11 cellular contexts compared by ENCODE assay signal in the genomic region with DNA sequence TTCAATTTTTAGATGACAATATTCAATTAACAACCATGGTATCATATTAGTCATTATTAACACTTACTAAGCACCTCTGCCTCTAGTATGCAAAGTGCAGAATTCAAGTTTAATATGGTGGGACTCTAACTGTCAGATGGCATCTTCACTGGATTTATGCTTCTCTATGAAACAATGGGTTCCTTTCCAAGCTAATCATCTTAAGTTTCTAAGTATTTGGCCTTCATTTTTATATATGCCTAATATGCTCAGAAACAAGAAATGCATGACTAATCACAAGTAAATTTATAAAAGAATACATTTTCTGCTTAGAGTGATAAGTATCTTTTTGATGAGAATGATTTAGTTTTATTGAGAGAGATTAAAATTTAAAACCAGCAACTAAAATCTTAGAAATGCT.
"Had no signal": no experiment of that assay in that cellular context is flagged by ENCODE, and none has a peak within 500 bp of the region (broad histone marks: within the 10 kb centered on the region; RNA-seq: fewer than 3 reads in every experiment).

No MANE protein-coding gene starts in this region.

- H3K9me3 ChIP-seq: ascending aorta, pancreas, thoracic aorta, upper lobe of right lung had no signal

- H3K27me3 Mint-ChIP-seq: activated CD8-positive, alpha-beta memory T cell treated with anti-CD3 and anti-CD28 coated beads, Interleukin-2, amount 10 ng/mL, durations not matched to agents 7 days and 5 days had no signal

- H3K27ac Mint-ChIP-seq: activated CD8-positive, alpha-beta memory T cell treated with anti-CD3 and anti-CD28 coated beads, Interleukin-2, amount 10 ng/mL, durations not matched to agents 7 days and 5 days had no signal

- DNase-seq: activated CD4-positive, alpha-beta T cell treated with anti-CD3 and anti-CD28 coated beads, Interleukin-2, amount 50 U/mL, for 4 hours; activated CD8-positive, alpha-beta memory T cell treated with anti-CD3 and anti-CD28 coated beads, Interleukin-2, amount 10 ng/mL, durations not matched to agents 7 days and 5 days; activated gamma-delta T cell treated with Interleukin-2 at 50 U/mL for 16 hours; activated T-cell treated with anti-CD3 and anti-CD28 coated beads, Interleukin-2, amount 50 U/mL, for 48 hours; dorsolateral prefrontal cortex; islet precursor cell; pancreas; stimulated activated CD4-positive, alpha-beta T cell treated with anti-CD3 and anti-CD28 coated beads, Interleukin-1b, Interleukin-23, amount 100 ng/mL, for 48 hours; upper lobe of right lung had no signal

- H3K4me3 Mint-ChIP-seq: activated CD8-positive, alpha-beta memory T cell treated with anti-CD3 and anti-CD28 coated beads, Interleukin-2, amount 10 ng/mL, durations not matched to agents 7 days and 5 days had no signal

- H3K27me3 ChIP-seq: ascending aorta, dorsolateral prefrontal cortex, pancreas, upper lobe of right lung had no signal

- H3K36me3 ChIP-seq: ascending aorta, pancreas, thoracic aorta, upper lobe of right lung had no signal

- H3K4me1 ChIP-seq: ascending aorta, upper lobe of right lung had no signal

- H3K4me3 ChIP-seq: ascending aorta, dorsolateral prefrontal cortex, pancreas, thoracic aorta, upper lobe of right lung had no signal

- ATAC-seq: activated CD8-positive, alpha-beta memory T cell treated with anti-CD3 and anti-CD28 coated beads, Interleukin-2, amount 10 ng/mL, durations not matched to agents 7 days and 5 days; pancreas; upper lobe of right lung had no signal

- H3K27ac ChIP-seq: ascending aorta, pancreas, thoracic aorta, upper lobe of right lung had no signal
